In the genomic region with DNA sequence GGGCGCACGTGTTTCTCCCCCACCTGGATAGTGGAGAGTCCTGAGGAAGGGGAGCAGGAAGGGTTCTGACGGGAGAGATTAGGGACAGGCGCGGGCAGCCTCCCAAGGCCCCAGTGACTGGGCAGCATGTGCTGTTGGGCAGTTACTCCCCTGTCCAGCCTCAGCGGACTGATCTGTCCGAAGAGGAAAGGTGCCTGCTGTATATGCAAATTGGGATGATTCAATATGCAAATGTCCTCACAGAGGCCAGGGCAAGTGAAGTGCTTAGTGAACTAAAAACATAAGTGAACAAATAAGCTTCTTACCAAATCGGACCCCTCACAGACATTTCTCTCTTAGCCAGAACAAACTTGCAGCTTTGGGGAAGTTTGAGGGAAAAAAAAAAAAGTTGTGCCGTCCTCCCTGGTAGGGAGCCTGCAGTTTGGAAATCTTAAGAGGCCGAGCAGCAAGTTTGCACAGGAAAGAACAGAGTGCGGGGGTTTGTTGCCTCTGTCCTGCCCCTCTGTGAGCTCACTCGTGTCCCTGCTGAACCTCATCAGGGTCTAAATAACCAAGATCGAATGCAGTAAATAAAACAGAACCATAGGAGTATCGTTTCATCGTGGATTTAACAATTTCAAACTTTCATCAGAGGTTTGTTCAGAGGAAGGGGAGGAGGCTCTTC, we compare ENCODE assay signal across 1 cellular context.
TF ChIP-seq lines count a peak whose summit lies in the region.

No MANE protein-coding gene starts in this region.

TF ChIP-seq in K562, 482 proteins besides CTCF, POLR2A, EP300 and RAD21 (continued from another document):
- TF ChIP-seq TRIM25 (IDR thresholded peaks at IDR 0.05; ENCODE audit: borderline replicate concordance): no peak
TF ChIP-seq in K562: peak in this region for 0.
